ENCODE assay signal across 14 cellular contexts in genomic region chr12:121448771-121449315, GRCh38. TPM values are rescaled to one million over a fixed set of nuclear protein-coding genes. Genes with fewer than 3 reads are reported as not detected.
DNase-seq lines count a peak whose midpoint lies in the region; ATAC-seq, FAIRE-seq and TF ChIP-seq lines count a peak whose summit lies in the region.
"Had no signal": no experiment of that assay in that cellular context is flagged by ENCODE, and none has a peak within 500 bp of the region (broad histone marks: within the 10 kb centered on the region; RNA-seq: fewer than 3 reads in every experiment).

No MANE protein-coding gene starts in this region.

- no peak for FAIRE-seq in GM12892 (lab: Jason Lieb, UNC)

- H3K36me3 Mint-ChIP-seq in T-helper 17 cell (ENCODE audit: low read depth) (no peaks in the 10 kb centered on the region), naive B cell (peaks cover 0 to 8% of the 10 kb centered on the region in 2 donors)
- H3K36me3 Mint-ChIP-seq in activated T-cell treated with anti-CD3 and anti-CD28 coated beads, Interleukin-2, amount 50 U/mL, for 72 hours (ENCODE audit: insufficient read depth in 2 of 2) = peaks cover 0 to 7% of the 10 kb centered on the region in 2 donors
- H3K36me3 Mint-ChIP-seq in activated naive CD8-positive, alpha-beta T cell treated with anti-CD3 and anti-CD28 coated beads, Interleukin-2, amount 50 U/mL, for 24 hours (ENCODE audit: low read depth) = peaks cover 26% of the 10 kb centered on the region

- H3K27ac Mint-ChIP-seq in T-helper 17 cell (peak overlapping the region; percentile 19), naive B cell (peak overlapping the region in 4 of 6 donors; percentile 26 to 91 (median 60))
- no peak overlapping the region for H3K27ac Mint-ChIP-seq in activated T-cell treated with anti-CD3 and anti-CD28 coated beads, Interleukin-2, amount 50 U/mL, for 72 hours
- H3K27ac Mint-ChIP-seq in activated naive CD8-positive, alpha-beta T cell treated with anti-CD3 and anti-CD28 coated beads, Interleukin-2, amount 50 U/mL, for 24 hours = no peak overlapping the region

- H3K4me1 Mint-ChIP-seq in T-helper 17 cell (peaks cover 12% of the 10 kb centered on the region), naive B cell (peaks cover 33 to 51% (median 36%) of the 10 kb centered on the region in 3 donors)
- H3K4me1 Mint-ChIP-seq in activated T-cell treated with anti-CD3 and anti-CD28 coated beads, Interleukin-2, amount 50 U/mL, for 72 hours (ENCODE audit: low read depth) = peaks cover 10% of the 10 kb centered on the region
- H3K4me1 Mint-ChIP-seq in activated naive CD8-positive, alpha-beta T cell treated with anti-CD3 and anti-CD28 coated beads, Interleukin-2, amount 50 U/mL, for 24 hours = peaks cover 23% of the 10 kb centered on the region

- no peak for TF ChIP-seq POLR2A in GM12892 (IDR thresholded peaks at IDR 0.05; ENCODE audit: low read depth, low read length)

- H3K27me3 Mint-ChIP-seq in T-helper 17 cell (no peaks in the 10 kb centered on the region), naive B cell (no peaks in the 10 kb centered on the region)
- H3K27me3 Mint-ChIP-seq in activated T-cell treated with anti-CD3 and anti-CD28 coated beads, Interleukin-2, amount 50 U/mL, for 72 hours (ENCODE audit: low read depth) = no peaks in the 10 kb centered on the region
- H3K27me3 Mint-ChIP-seq in activated naive CD8-positive, alpha-beta T cell treated with anti-CD3 and anti-CD28 coated beads, Interleukin-2, amount 50 U/mL, for 24 hours = no peaks in the 10 kb centered on the region

- no peaks in the 10 kb centered on the region for H3K9me3 ChIP-seq in T-helper 17 cell (ENCODE audit: control insufficient read depth, low read length, poor library complexity, severe bottlenecking)
- H3K9me3 ChIP-seq: MG63 had no signal

- no peak for ATAC-seq in T-helper 17 cell
- ATAC-seq in naive B cell (ENCODE audit: low read depth in 2 of 2) = no peak
- ATAC-seq in activated T-cell treated with anti-CD3 and anti-CD28 coated beads, Interleukin-2, amount 50 U/mL, for 72 hours (replicated peaks in 1 of 2) = no peak
- no peak for ATAC-seq in activated naive CD8-positive, alpha-beta T cell treated with anti-CD3 and anti-CD28 coated beads, Interleukin-2, amount 50 U/mL, for 24 hours
- ATAC-seq: Panc1 had no signal

- DNase-seq in NCI-H82 (lab: John Stamatoyannopoulos, UW) (peak; percentile 45), NCI-H82 treated with DMSO at 0.1 percent for 48 hours (lab: John Stamatoyannopoulos, UW; ENCODE audit: unreplicated experiment) (no peak), T-helper 17 cell (no peak), naive B cell (no peak), NCI-H146 (lab: John Stamatoyannopoulos, UW) (no peak), GM12892 (ENCODE audit: insufficient read length) (no peak)
- DNase-seq in activated T-cell treated with anti-CD3 and anti-CD28 coated beads, Interleukin-2, amount 50 U/mL, for 72 hours = no peak
- DNase-seq in activated naive CD8-positive, alpha-beta T cell treated with anti-CD3 and anti-CD28 coated beads, Interleukin-2, amount 50 U/mL, for 24 hours = no peak
- DNase-seq: DMS153, Karpas-422, MG63, NCI-H1092, NCI-H774 had no signal

- H3K9me3 Mint-ChIP-seq in naive B cell = no peaks in the 10 kb centered on the region
- H3K9me3 Mint-ChIP-seq in activated T-cell treated with anti-CD3 and anti-CD28 coated beads, Interleukin-2, amount 50 U/mL, for 72 hours = no peaks in the 10 kb centered on the region
- no peaks in the 10 kb centered on the region for H3K9me3 Mint-ChIP-seq in activated naive CD8-positive, alpha-beta T cell treated with anti-CD3 and anti-CD28 coated beads, Interleukin-2, amount 50 U/mL, for 24 hours

- H3K4me3 Mint-ChIP-seq in T-helper 17 cell (no peak overlapping the region), naive B cell (peak overlapping the region in 5 of 8 donors; percentile 9 to 64 (median 42))
- H3K4me3 Mint-ChIP-seq in activated T-cell treated with anti-CD3 and anti-CD28 coated beads, Interleukin-2, amount 50 U/mL, for 72 hours = no peak overlapping the region
- no peak overlapping the region for H3K4me3 Mint-ChIP-seq in activated naive CD8-positive, alpha-beta T cell treated with anti-CD3 and anti-CD28 coated beads, Interleukin-2, amount 50 U/mL, for 24 hours

RNA-seq across cellular contexts. Expression of gene RNF34, which starts 48.9 kb away (rescaled TPM):
- 10 to 100 TPM; 63.8 to 63.9 TPM for total RNA-seq in T-helper 17 cell
- polyA plus RNA-seq in naive B cell (ENCODE audit: low read depth in 6 of 6) = 10 to 100 TPM; 25.3 to 47.8 (median 36.3) TPM
- 53.3 TPM for polyA plus RNA-seq in GM12892 (2012; ENCODE audit: missing spikeins)
- 10 to 100 TPM; 88.6 to 99.0 TPM for total RNA-seq in activated T-cell treated with anti-CD3 and anti-CD28 coated beads, Interleukin-2, amount 50 U/mL, for 72 hours

Comparison
In these comparisons a context has a peak if more than half of its experiments do, and no peak if none do; other contexts are left out.
1. H3K27ac Mint-ChIP-seq: peak in T-helper 17 cell (single experiment) and naive B cell (4 of 6); none in activated T-cell treated with anti-CD3 and anti-CD28 coated beads, Interleukin-2, amount 50 U/mL, for 72 hours (single experiment) and activated naive CD8-positive, alpha-beta T cell treated with anti-CD3 and anti-CD28 coated beads, Interleukin-2, amount 50 U/mL, for 24 hours (single experiment).
2. H3K4me3 Mint-ChIP-seq: peak in naive B cell (5 of 8); none in T-helper 17 cell (single experiment), activated T-cell treated with anti-CD3 and anti-CD28 coated beads, Interleukin-2, amount 50 U/mL, for 72 hours (0 of 2) and activated naive CD8-positive, alpha-beta T cell treated with anti-CD3 and anti-CD28 coated beads, Interleukin-2, amount 50 U/mL, for 24 hours (single experiment).